ENCODE assay signal across 19 cellular contexts in genomic region chr10:121322046-121322445, GRCh38.
"Had no signal": no experiment of that assay in that cellular context is flagged by ENCODE, and none has a peak within 500 bp of the region (broad histone marks: within the 10 kb centered on the region; RNA-seq: fewer than 3 reads in every experiment).

No MANE protein-coding gene starts in this region.

- H3K27me3 ChIP-seq: brain microvascular endothelial cell, esophagus squamous epithelium, neutrophil, ovary, right atrium auricular region, upper lobe of left lung had no signal

- H3K4me3 ChIP-seq: esophagus squamous epithelium, gastrocnemius medialis, left ventricle myocardium inferior, ovary, prostate gland, right atrium auricular region, upper lobe of left lung had no signal

- ATAC-seq: effector memory CD8-positive, alpha-beta T cell; gastrocnemius medialis; stimulated activated naive CD8-positive, alpha-beta T cell treated with anti-CD3 and anti-CD28 coated beads, Interleukin-15, Interleukin-2, amounts not matched to agents 100 U/mL and 50 U/mL, for 24 hours; WTC11 had no signal

- H3K9me3 ChIP-seq: gastrocnemius medialis, neutrophil, ovary, prostate gland, right atrium auricular region, upper lobe of left lung had no signal

- H3K36me3 ChIP-seq: brain microvascular endothelial cell, esophagus squamous epithelium, gastrocnemius medialis, left ventricle myocardium inferior, neutrophil, ovary, prostate gland, right atrium auricular region, upper lobe of left lung had no signal

- H3K4me1 ChIP-seq: gastrocnemius medialis, left ventricle myocardium inferior, prostate gland, right atrium auricular region had no signal

- DNase-seq: activated gamma-delta T cell treated with Interleukin-2 at 50 U/mL for 16 hours; activated T-cell treated with anti-CD3 and anti-CD28 coated beads, Interleukin-2, amount 50 U/mL, for 1 hour; anterior cingulate cortex; brain microvascular endothelial cell; effector memory CD8-positive, alpha-beta T cell; esophagus squamous epithelium; gastrocnemius medialis; hippocampal formation; left ventricle myocardium inferior; ovary; stimulated activated CD4-positive, alpha-beta T cell treated with anti-CD3 and anti-CD28 coated beads, Interleukin-12 subunit alpha, Interleukin-12 subunit beta, amount 100 ng/mL, for 4 hours; stimulated activated CD4-positive, alpha-beta T cell treated with anti-CD3 and anti-CD28 coated beads, Interleukin-4, amount 100 ng/mL, for 4 hours; stimulated activated naive CD8-positive, alpha-beta T cell treated with anti-CD3 and anti-CD28 coated beads, Interleukin-15, Interleukin-2, amounts not matched to agents 100 U/mL and 50 U/mL, for 24 hours; T-helper 9 cell; upper lobe of left lung had no signal

- H3K27ac ChIP-seq: brain microvascular endothelial cell, esophagus squamous epithelium, gastrocnemius medialis, left ventricle myocardium inferior, neutrophil, ovary, prostate gland, right atrium auricular region, upper lobe of left lung had no signal
